ENCODE assay signal across 31 cellular contexts in genomic region chrX:25897758-25898157, GRCh38.
A peak's percentile ranks its signal among the peaks of the same experiment; 100 is the strongest.
DNase-seq lines count a peak whose midpoint lies in the region; ATAC-seq, FAIRE-seq and TF ChIP-seq lines count a peak whose summit lies in the region.
"Had no signal": no experiment of that assay in that cellular context is flagged by ENCODE, and none has a peak within 500 bp of the region (broad histone marks: within the 10 kb centered on the region; RNA-seq: fewer than 3 reads in every experiment).

No MANE protein-coding gene starts in this region.

- POLR2A ChIA-PET in HepG2 (lab: Yijun Ruan, JAX) (no interaction called here), HEK293 (lab: Yijun Ruan, JAX) (no interaction called here)

- CTCF ChIA-PET in HepG2 (lab: Yijun Ruan, JAX; ENCODE audit: low intra/inter-chr PET ratio, low total read pairs) (no interaction called here), HEK293 (lab: Yijun Ruan, JAX) (interaction anchor here (0.7 kb wide), 1 partner anchor 70 kb away, joined by 3 read pairs; no protein-coding TSS in a partner anchor)

- 42% methylated on average over 4 of the region's 4 CpGs for WGBS in HepG2 (ENCODE audit: low lambda C conversion rate)
- 53% methylated on average over 4 of the region's 4 CpGs for WGBS in right lobe of liver (ENCODE audit: insufficient coverage, low coverage, low lambda C conversion rate, missing lambda C conversion rate)

- no peak overlapping the region for H3K4me2 ChIP-seq in HepG2 (ENCODE audit: low read depth, low read length)
- H3K4me2 ChIP-seq: A549; BLaER1; BLaER1 treated with 17β-estradiol and CSF1 and Interleukin-3, amounts not matched to agents 10 nM and 100 nM had no signal

- H3K36me3 ChIP-seq in HepG2 (replicated peaks in 1 of 2; ENCODE audit: control insufficient read depth in 1 of 2, insufficient read depth in 2 of 2, low read length in 2 of 2) (no peaks in the 10 kb centered on the region), right lobe of liver (no peaks in the 10 kb centered on the region), HEK293 (ENCODE audit: control insufficient read depth in 2 of 2, insufficient read depth in 1 of 2, low read length in 2 of 2) (no peaks in the 10 kb centered on the region)
- H3K36me3 ChIP-seq: BE2C; BLaER1; BLaER1 treated with 17β-estradiol and CSF1 and Interleukin-3, amounts not matched to agents 10 nM and 100 nM had no signal

- H3K27ac ChIP-seq in HepG2 (ENCODE audit: extremely low read length, insufficient read depth, low read length) (no peak overlapping the region), right lobe of liver (no peak overlapping the region), HEK293 (ENCODE audit: extremely low read depth, low read depth, low read length) (no peak overlapping the region)
- H3K27ac ChIP-seq: 22Rv1; A549; BLaER1; BLaER1 treated with 17β-estradiol and CSF1 and Interleukin-3, amounts not matched to agents 10 nM and 100 nM; C4-2B had no signal

- H3K4me3 ChIP-seq in HepG2 (replicated peaks in 1 of 3; ENCODE audit: insufficient read depth in 1 of 3, low read depth in 2 of 3, low read length in 3 of 3) (no peak overlapping the region), right lobe of liver (no peak overlapping the region), HEK293 (ENCODE audit: low read depth, low read length) (no peak overlapping the region)
- H3K4me3 ChIP-seq: A549; BLaER1; BLaER1 treated with 17β-estradiol and CSF1 and Interleukin-3, amounts not matched to agents 10 nM and 100 nM had no signal

- H3K9me3 ChIP-seq in HepG2 (ENCODE audit: low read length) (no peaks in the 10 kb centered on the region), right lobe of liver (no peaks in the 10 kb centered on the region), HEK293 (ENCODE audit: control insufficient read depth, insufficient read depth, low read depth, low read length) (no peaks in the 10 kb centered on the region)
- H3K9me3 ChIP-seq: A549, BE2C, Caco-2 had no signal

- H3K79me2 ChIP-seq in HepG2 (ENCODE audit: insufficient read depth, low read length), result no peaks in the 10 kb centered on the region

- H3K4me1 ChIP-seq in HepG2 (ENCODE audit: insufficient read depth, low read length) (no peaks in the 10 kb centered on the region), right lobe of liver (no peaks in the 10 kb centered on the region), HEK293 (ENCODE audit: control insufficient read depth, insufficient read depth, low read length) (no peaks in the 10 kb centered on the region)
- H3K4me1 ChIP-seq: A549; BE2C; BLaER1; BLaER1 treated with 17β-estradiol and CSF1 and Interleukin-3, amounts not matched to agents 10 nM and 100 nM; Caco-2 had no signal

- H3K9ac ChIP-seq in HepG2 (ENCODE audit: insufficient read depth, low read depth, low read length), result no peak overlapping the region
- H3K9ac ChIP-seq: BLaER1; BLaER1 treated with 17β-estradiol and CSF1 and Interleukin-3, amounts not matched to agents 10 nM and 100 nM had no signal

- BruUV-seq in HepG2 (replicated peaks; lab: Mats Ljungman, UMichigan), result no TSS peak

- TF ChIP-seq EP300 in HepG2 (IDR thresholded peaks at IDR 0.05; ENCODE audit: low read depth in 2 of 2, low read length in 2 of 2) (no peak), HepG2 (CRISPR knock-in tag; IDR thresholded peaks at IDR 0.05; ENCODE audit: borderline replicate concordance) (no peak)

- TF ChIP-seq POLR2A in HepG2 (IDR thresholded peaks at IDR 0.05; ENCODE audit: insufficient read depth in 1 of 2, low read depth in 2 of 2, low read length in 2 of 2) (no peak), right lobe of liver (IDR thresholded peaks at IDR 0.05) (no peak)

- TF ChIP-seq RAD21 in HepG2 (CRISPR knock-in tag; IDR thresholded peaks at IDR 0.05), result no peak

- H3K27me3 ChIP-seq in HepG2 (ENCODE audit: control insufficient read depth in 1 of 2, insufficient read depth in 2 of 2, low read length in 2 of 2), result no peaks in the 10 kb centered on the region
- no peaks in the 10 kb centered on the region for H3K27me3 ChIP-seq in right lobe of liver
- H3K27me3 ChIP-seq: BE2C had no signal

- TF ChIP-seq CTCF in HepG2 (CRISPR knock-in tag; IDR thresholded peaks at IDR 0.05) (no peak), right lobe of liver (IDR thresholded peaks at IDR 0.05) (no peak), HEK293 (tag by site-specific recombination; IDR thresholded peaks at IDR 0.05) (no peak)

- H4K20me1 ChIP-seq in HepG2 (ENCODE audit: insufficient read depth, low read length), result no peaks in the 10 kb centered on the region
- H4K20me1 ChIP-seq: BLaER1; BLaER1 treated with 17β-estradiol and CSF1 and Interleukin-3, amounts not matched to agents 10 nM and 100 nM had no signal

- in situ Hi-C loops in HepG2 (cut with HindIII; ENCODE audit: extremely low pct_ligation_motif_present, low pct_unique_long_range_greater_than_20kb), result no loop called here

- intact Hi-C loops in HepG2 (cut with micrococcal nuclease; ENCODE audit: unreplicated experiment) (no loop called here), right lobe of liver (cut with DNase I) (no loop called here)

- H2AFZ ChIP-seq in HepG2 (ENCODE audit: low read length), result no peak overlapping the region

- DNase-seq in HepG2 (ENCODE audit: low spot score), result no peak
- no peak for DNase-seq in right lobe of liver
- no peak for DNase-seq in UCSD-AML1 (lab: John Stamatoyannopoulos, UW; ENCODE audit: unreplicated experiment)
- DNase-seq: 8988T; ACHN; AML-193; BE2C; C1 segment of cervical spinal cord; Caco-2; Calu3; CD4-positive, alpha-beta memory T cell; CD4-positive, alpha-beta T cell; CD4-positive, CD25-positive, alpha-beta regulatory T cell; CD8-positive, alpha-beta memory T cell; CD8-positive, alpha-beta T cell; COR-L47; DMS 273 treated with DMSO at 0.1 percent for 48 hours; DMS153; DMS53; DMS79; DMS79 treated with DMSO at 0.1 percent for 48 hours; DND-41; EL had no signal

- FAIRE-seq in HepG2 (lab: Jason Lieb, UNC), result no peak
- FAIRE-seq: A204.1, A549, D721Med had no signal

- ATAC-seq in HepG2 (no peak), right lobe of liver (no peak)
- ATAC-seq: A549; CD8-positive, alpha-beta T cell had no signal

TF ChIP-seq in HepG2, 621 proteins besides CTCF, POLR2A, EP300 and RAD21 (continues in another document):
- TF ChIP-seq ZNF275 (CRISPR knock-in tag; IDR thresholded peaks at IDR 0.05; ENCODE audit: borderline replicate concordance), result no peak
- no peak for TF ChIP-seq HOXA3 (CRISPR knock-in tag; IDR thresholded peaks at IDR 0.05)
- TF ChIP-seq CREB1 (IDR thresholded peaks at IDR 0.05), result peak; percentile 90
- no peak for TF ChIP-seq CREB1 (CRISPR knock-in tag; IDR thresholded peaks at IDR 0.05)
- no peak for TF ChIP-seq FOXJ3 (CRISPR knock-in tag; IDR thresholded peaks at IDR 0.05; ENCODE audit: borderline replicate concordance)
- peak; percentile 80 for TF ChIP-seq ATF7 (IDR thresholded peaks at IDR 0.05)
- no peak for TF ChIP-seq ATF7 (CRISPR knock-in tag; IDR thresholded peaks at IDR 0.05)
- TF ChIP-seq ZNF383 (CRISPR knock-in tag; IDR thresholded peaks at IDR 0.05; ENCODE audit: borderline replicate concordance), result no peak

TF ChIP-seq in HEK293, 187 proteins besides CTCF, POLR2A, EP300 and RAD21:
- TF ChIP-seq ATF2 (tag by site-specific recombination; IDR thresholded peaks at IDR 0.05; ENCODE audit: low read depth), result peak; percentile 32; the same call in 1 of the 2 replicates
- TF ChIP-seq ZSCAN16 (tag by site-specific recombination; IDR thresholded peaks at IDR 0.05), result no peak

Comparison
In these comparisons a context has a peak if more than half of its experiments do, and no peak if none do; other contexts are left out.
1. Of the 63 proteins assayed by ChIP-seq in both HepG2 and HEK293: peak only in HepG2: none; only in HEK293: ATF2; in both: none; in neither: 62.